In the genomic region with DNA sequence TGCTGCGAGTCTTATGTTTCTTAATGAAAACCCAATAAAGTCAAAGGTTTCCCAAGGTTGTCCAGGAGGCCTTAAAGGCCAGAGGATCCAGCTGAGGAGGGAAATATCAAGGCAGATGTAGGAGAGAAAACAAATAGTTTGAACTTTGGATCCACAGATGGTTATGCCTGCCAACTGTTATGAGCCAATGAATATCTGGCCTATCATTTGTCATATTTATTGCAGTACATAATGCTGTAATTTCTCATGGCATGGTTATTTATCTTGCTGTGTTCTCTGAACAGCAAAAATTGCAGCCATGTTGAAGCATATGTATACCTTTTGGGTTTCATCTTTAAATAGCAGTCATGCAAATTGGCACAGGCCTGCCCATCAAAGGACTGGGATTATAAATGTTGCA, we compare ENCODE assay signal across 17 cellular contexts. TPM values are rescaled to one million over a fixed set of nuclear protein-coding genes. Genes with fewer than 3 reads are reported as not detected.
"Had no signal": no experiment of that assay in that cellular context is flagged by ENCODE, and none has a peak within 500 bp of the region (broad histone marks: within the 10 kb centered on the region; RNA-seq: fewer than 3 reads in every experiment).

No MANE protein-coding gene starts in this region.

- H3K27ac Mint-ChIP-seq: activated CD4-positive, alpha-beta memory T cell treated with anti-CD3 and anti-CD28 coated beads for 36 hours; activated naive CD4-positive, alpha-beta T cell treated with anti-CD3 and anti-CD28 coated beads, Interleukin-2, amount 50 U/mL, for 72 hours; natural killer cell; stimulated activated naive CD8-positive, alpha-beta T cell treated with anti-CD3 and anti-CD28 coated beads, Interleukin-15, amount 100 ng/mL, for 72 hours had no signal

- H3K4me3 Mint-ChIP-seq: activated CD4-positive, alpha-beta memory T cell treated with anti-CD3 and anti-CD28 coated beads for 36 hours; activated T-cell treated with anti-CD3 and anti-CD28 coated beads, Interleukin-2, amount 50 U/mL, for 4 hours; brain; natural killer cell; stimulated activated naive CD8-positive, alpha-beta T cell treated with anti-CD3 and anti-CD28 coated beads, Interleukin-15, amount 100 ng/mL, for 72 hours had no signal

- H3K4me3 ChIP-seq: lung, prostate gland, thoracic aorta had no signal

- H3K27me3 Mint-ChIP-seq: activated CD4-positive, alpha-beta memory T cell treated with anti-CD3 and anti-CD28 coated beads for 36 hours; brain had no signal

- H3K36me3 Mint-ChIP-seq: activated CD4-positive, alpha-beta memory T cell treated with anti-CD3 and anti-CD28 coated beads for 36 hours; activated naive CD4-positive, alpha-beta T cell treated with anti-CD3 and anti-CD28 coated beads, Interleukin-2, amount 50 U/mL, for 72 hours; brain; natural killer cell had no signal

- H3K36me3 ChIP-seq: prostate gland, thoracic aorta had no signal

- H3K4me1 Mint-ChIP-seq: natural killer cell; stimulated activated naive CD8-positive, alpha-beta T cell treated with anti-CD3 and anti-CD28 coated beads, Interleukin-15, amount 100 ng/mL, for 72 hours had no signal

- H3K4me1 ChIP-seq: prostate gland had no signal

- ATAC-seq: activated naive CD4-positive, alpha-beta T cell treated with anti-CD3 and anti-CD28 coated beads, Interleukin-2, amount 50 U/mL, for 72 hours; activated T-cell treated with anti-CD3 and anti-CD28 coated beads, Interleukin-2, amount 50 U/mL, for 4 hours; natural killer cell had no signal

- H3K9me3 ChIP-seq: prostate gland, thoracic aorta had no signal

- H3K27ac ChIP-seq: prostate gland, thoracic aorta had no signal

- H3K9me3 Mint-ChIP-seq: activated CD4-positive, alpha-beta memory T cell treated with anti-CD3 and anti-CD28 coated beads for 36 hours; activated naive CD4-positive, alpha-beta T cell treated with anti-CD3 and anti-CD28 coated beads, Interleukin-2, amount 50 U/mL, for 72 hours; activated T-cell treated with anti-CD3 and anti-CD28 coated beads, Interleukin-2, amount 50 U/mL, for 4 hours; natural killer cell; stimulated activated naive CD8-positive, alpha-beta T cell treated with anti-CD3 and anti-CD28 coated beads, Interleukin-15, amount 100 ng/mL, for 72 hours had no signal

- DNase-seq: activated CD4-positive, alpha-beta memory T cell treated with anti-CD3 and anti-CD28 coated beads for 36 hours; activated CD4-positive, alpha-beta T cell treated with anti-CD3 and anti-CD28 coated beads for 1 hour; activated effector memory CD4-positive, alpha-beta T cell treated with anti-CD3 and anti-CD28 coated beads, Interleukin-2, amount 50 U/mL, for 16 hours; activated T-cell treated with anti-CD3 and anti-CD28 coated beads, Interleukin-2, amount 50 U/mL, for 4 hours; amygdala; effector memory CD4-positive, alpha-beta T cell; hippocampal formation; kidney glomerular epithelial cell; natural killer cell; nucleus accumbens; stimulated activated CD4-positive, alpha-beta T cell treated with anti-CD3 and anti-CD28 coated beads, Interleukin-4, amount 100 ng/mL, for 1 hour; stimulated activated naive CD8-positive, alpha-beta T cell treated with anti-CD3 and anti-CD28 coated beads, Interleukin-15, amount 100 ng/mL, for 72 hours had no signal

RNA-seq across cellular contexts. Expression of a gene that starts 38.2 kb away (rescaled TPM):
- total RNA-seq: activated CD4-positive, alpha-beta memory T cell treated with anti-CD3 and anti-CD28 coated beads for 36 hours; activated naive CD4-positive, alpha-beta T cell treated with anti-CD3 and anti-CD28 coated beads, Interleukin-2, amount 50 U/mL, for 72 hours had no signal
